8 cellular contexts compared by ENCODE assay signal in the genomic region with DNA sequence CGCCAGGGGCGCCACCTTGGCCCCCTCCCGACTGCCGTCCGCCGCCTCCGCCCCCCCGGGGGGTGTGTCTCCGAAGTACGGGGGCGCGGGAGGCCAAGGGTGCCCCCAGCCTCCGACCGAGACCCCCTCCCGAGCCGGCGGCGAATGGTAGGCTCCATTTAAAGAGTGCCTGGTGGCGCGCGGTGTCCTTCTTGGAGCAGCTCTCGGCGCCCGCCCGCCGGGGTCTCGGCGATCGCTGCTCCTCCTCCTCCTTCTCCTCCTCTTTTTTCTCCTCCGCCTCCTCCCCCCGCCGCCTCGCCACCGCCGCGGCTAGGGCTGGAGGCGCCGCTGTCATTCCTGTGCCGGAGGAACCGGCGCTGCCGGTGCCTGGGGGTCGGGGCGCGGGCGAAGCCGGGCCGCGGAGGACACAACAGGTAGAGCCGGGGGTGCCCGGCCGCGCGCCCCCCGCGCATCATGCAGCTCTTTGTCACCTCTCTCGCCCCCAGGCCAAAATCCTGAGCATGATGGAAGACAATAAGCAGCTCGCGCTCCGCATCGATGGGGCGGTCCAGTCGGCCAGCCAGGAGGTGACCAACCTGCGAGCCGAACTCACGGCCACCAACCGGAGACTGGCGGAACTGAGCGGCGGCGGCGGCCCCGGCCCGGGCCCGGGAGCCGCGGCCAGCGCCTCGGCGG. TPM values are rescaled to one million over a fixed set of nuclear protein-coding genes. Genes with fewer than 3 reads are reported as not detected.
DNase-seq lines count a peak whose midpoint lies in the region; ATAC-seq and TF ChIP-seq lines count a peak whose summit lies in the region.

A gene (plus strand): TSS at position 188 of the 675 bp plus-strand sequence.

- H3K27ac Mint-ChIP-seq in activated CD4-positive, alpha-beta T cell treated with anti-CD3 and anti-CD28 coated beads for 36 hours, result no peak within 1 kb of the TSS
- no peak within 1 kb of the TSS for H3K27ac Mint-ChIP-seq in activated CD4-positive, alpha-beta T cell treated with anti-CD3 and anti-CD28 coated beads, Interleukin-2, amount 10 ng/mL, durations not matched to agents 24 days and 14 days

- H3K27me3 ChIP-seq in left lung, result peaks cover 40 to 98% of the 10 kb centered on the region in 2 donors
- H3K27me3 ChIP-seq in tibial artery, result peaks cover 0 to 67% of the 10 kb centered on the region in 2 donors

- POLR2A ChIA-PET in activated CD4-positive, alpha-beta T cell treated with anti-CD3 and anti-CD28 coated beads for 36 hours (lab: Charles Lee), result no interaction called here

- no peak for ATAC-seq in activated CD4-positive, alpha-beta T cell treated with anti-CD3 and anti-CD28 coated beads for 36 hours
- peak; percentile 70 for ATAC-seq in left lung
- no peak for ATAC-seq in GM19351 (IDR thresholded peaks at IDR 0.05; ENCODE audit: unreplicated experiment)
- no peak for ATAC-seq in HG03378 (IDR thresholded peaks at IDR 0.05; ENCODE audit: unreplicated experiment)
- no peak for ATAC-seq in GM21576 (IDR thresholded peaks at IDR 0.05; ENCODE audit: unreplicated experiment)

- H3K4me1 Mint-ChIP-seq in activated CD4-positive, alpha-beta T cell treated with anti-CD3 and anti-CD28 coated beads for 36 hours, result peaks cover 9% of the 10 kb centered on the region
- no peaks in the 10 kb centered on the region for H3K4me1 Mint-ChIP-seq in activated CD4-positive, alpha-beta T cell treated with anti-CD3 and anti-CD28 coated beads, Interleukin-2, amount 10 ng/mL, durations not matched to agents 24 days and 14 days

- CTCF ChIA-PET in activated CD4-positive, alpha-beta T cell treated with anti-CD3 and anti-CD28 coated beads for 36 hours (lab: Charles Lee), result no interaction called here

- no peaks in the 10 kb centered on the region for H3K9me3 Mint-ChIP-seq in activated CD4-positive, alpha-beta T cell treated with anti-CD3 and anti-CD28 coated beads for 36 hours (ENCODE audit: low read depth)
- H3K9me3 Mint-ChIP-seq in activated CD4-positive, alpha-beta T cell treated with anti-CD3 and anti-CD28 coated beads, Interleukin-2, amount 10 ng/mL, durations not matched to agents 24 days and 14 days, result no peaks in the 10 kb centered on the region

- intact Hi-C loops in activated CD4-positive, alpha-beta T cell treated with anti-CD3 and anti-CD28 coated beads for 36 hours (cut with DNase I, micrococcal nuclease), result no loop called here
- intact Hi-C loops in activated CD4-positive, alpha-beta T cell treated with anti-CD3 and anti-CD28 coated beads, Interleukin-2, amount 10 ng/mL, durations not matched to agents 24 days and 14 days (cut with micrococcal nuclease), result no loop called here
- intact Hi-C loops in left lung (cut with DNase I), result no loop called here
- intact Hi-C loops in tibial artery (cut with DNase I; ENCODE audit: low total_unique reads), result no loop called here

- H3K36me3 ChIP-seq in left lung (no peaks in the 10 kb centered on the region), tibial artery (no peaks in the 10 kb centered on the region)

- TF ChIP-seq CTCF in left lung (IDR thresholded peaks at IDR 0.05), result no peak
- TF ChIP-seq CTCF in tibial artery (IDR thresholded peaks at IDR 0.05), result no peak

- peak; percentile 6 for DNase-seq in activated CD4-positive, alpha-beta T cell treated with anti-CD3 and anti-CD28 coated beads for 36 hours
- no peak for DNase-seq in activated CD4-positive, alpha-beta T cell treated with anti-CD3 and anti-CD28 coated beads, Interleukin-2, amount 10 ng/mL, durations not matched to agents 24 days and 14 days
- DNase-seq in astrocyte of the hippocampus (ENCODE audit: low read depth, low spot score) (peak; percentile 85), left lung (peak in 1 of 2 donors; percentile 73), tibial artery (no peak)

- H3K27ac ChIP-seq in left lung, result no peak within 1 kb of the TSS
- H3K27ac ChIP-seq in tibial artery, result no peak within 1 kb of the TSS

- no peaks in the 10 kb centered on the region for H3K36me3 Mint-ChIP-seq in activated CD4-positive, alpha-beta T cell treated with anti-CD3 and anti-CD28 coated beads for 36 hours (ENCODE audit: low read depth)
- H3K36me3 Mint-ChIP-seq in activated CD4-positive, alpha-beta T cell treated with anti-CD3 and anti-CD28 coated beads, Interleukin-2, amount 10 ng/mL, durations not matched to agents 24 days and 14 days (ENCODE audit: low read depth), result no peaks in the 10 kb centered on the region

- H3K9me3 ChIP-seq in left lung, result no peaks in the 10 kb centered on the region
- H3K9me3 ChIP-seq in tibial artery, result no peaks in the 10 kb centered on the region

- H3K27me3 Mint-ChIP-seq in activated CD4-positive, alpha-beta T cell treated with anti-CD3 and anti-CD28 coated beads for 36 hours, result peaks cover 42% of the 10 kb centered on the region
- peaks cover 41% of the 10 kb centered on the region for H3K27me3 Mint-ChIP-seq in activated CD4-positive, alpha-beta T cell treated with anti-CD3 and anti-CD28 coated beads, Interleukin-2, amount 10 ng/mL, durations not matched to agents 24 days and 14 days

- peak within 1 kb of the TSS; percentile 40 to 41 for H3K4me3 ChIP-seq in left lung
- peak within 1 kb of the TSS; percentile 12 to 40 for H3K4me3 ChIP-seq in tibial artery

- H3K4me3 Mint-ChIP-seq in activated CD4-positive, alpha-beta T cell treated with anti-CD3 and anti-CD28 coated beads for 36 hours, result no peak within 1 kb of the TSS
- H3K4me3 Mint-ChIP-seq in activated CD4-positive, alpha-beta T cell treated with anti-CD3 and anti-CD28 coated beads, Interleukin-2, amount 10 ng/mL, durations not matched to agents 24 days and 14 days, result no peak within 1 kb of the TSS

- H3K4me1 ChIP-seq in left lung (peaks cover 0 to 7% of the 10 kb centered on the region in 2 donors), tibial artery (peaks cover 0 to 24% (median 19%) of the 10 kb centered on the region in 4 donors)

RNA-seq across cellular contexts. Expression of the gene that starts here (rescaled TPM):
- under 1 TPM; 0.89 to 0.90 TPM for total RNA-seq in activated CD4-positive, alpha-beta T cell treated with anti-CD3 and anti-CD28 coated beads for 36 hours
- 1.1 TPM in 2 replicates for total RNA-seq in activated CD4-positive, alpha-beta T cell treated with anti-CD3 and anti-CD28 coated beads, Interleukin-2, amount 10 ng/mL, durations not matched to agents 24 days and 14 days
- 10 to 100 TPM; 11.1 to 17.1 TPM for total RNA-seq in left lung

Comparison
In these comparisons a context has a peak if more than half of its experiments do, and no peak if none do; other contexts are left out.
1. Peak in DNase-seq in activated CD4-positive, alpha-beta T cell treated with anti-CD3 and anti-CD28 coated beads for 36 hours; RNA of the gene not detected or under 1 TPM.